In the genomic region with DNA sequence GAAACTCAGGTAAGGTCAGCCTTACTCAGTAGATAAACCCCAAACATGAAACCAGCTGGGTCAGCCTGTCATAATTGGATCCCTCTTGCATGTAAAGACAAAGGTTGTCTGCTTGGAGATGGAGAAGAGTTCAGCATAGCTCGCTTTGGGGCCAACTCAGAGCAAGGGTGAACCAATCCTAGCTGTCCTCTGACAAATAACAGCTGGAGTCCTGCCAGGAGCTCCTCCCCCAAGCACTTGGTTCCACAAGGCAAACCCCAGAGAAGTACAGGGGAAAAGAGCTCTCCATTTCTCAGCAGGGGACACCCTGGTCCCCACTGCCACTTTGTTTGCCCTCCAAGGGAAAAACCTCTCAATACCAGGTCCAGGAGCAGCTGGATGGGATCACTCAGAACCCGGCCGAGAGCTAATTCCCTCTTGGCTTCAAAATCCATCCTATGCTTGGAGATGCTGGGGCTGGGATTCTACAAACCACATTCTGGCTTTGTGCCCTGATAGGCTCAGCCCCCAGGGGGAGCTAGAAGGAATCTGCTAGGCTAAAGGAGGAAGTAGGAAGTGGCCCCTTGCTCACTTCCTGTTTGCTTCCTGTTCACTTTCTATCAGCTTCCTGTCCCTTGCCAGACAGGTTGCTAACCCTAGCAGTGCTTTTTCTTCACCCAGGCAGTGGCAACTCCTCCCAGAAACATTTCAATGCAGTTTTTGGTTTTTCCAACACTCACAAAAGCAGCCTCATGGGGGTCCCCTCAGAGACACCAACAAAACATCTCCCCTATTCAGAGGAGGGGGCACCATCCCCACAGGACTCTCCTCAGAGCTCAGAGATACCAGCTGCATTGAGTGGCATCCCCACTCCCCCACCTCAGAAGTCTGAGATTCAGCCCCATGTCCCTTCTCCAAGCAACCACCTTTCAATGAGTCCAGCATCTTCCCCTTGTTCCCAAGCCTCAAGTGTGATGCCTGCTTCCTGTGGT, we compare ENCODE assay signal across 9 cellular contexts. TPM values are rescaled to one million over a fixed set of nuclear protein-coding genes. Genes with fewer than 3 reads are reported as not detected.
DNase-seq lines count a peak whose midpoint lies in the region; ATAC-seq and TF ChIP-seq lines count a peak whose summit lies in the region.
"Had no signal": no experiment of that assay in that cellular context is flagged by ENCODE, and none has a peak within 500 bp of the region (broad histone marks: within the 10 kb centered on the region; RNA-seq: fewer than 3 reads in every experiment).

No MANE protein-coding gene starts in this region.

- POLR2A ChIA-PET in activated CD4-positive, alpha-beta T cell treated with anti-CD3 and anti-CD28 coated beads for 36 hours (lab: Charles Lee) = no interaction called here

- peaks cover 26% of the 10 kb centered on the region for H3K36me3 Mint-ChIP-seq in activated CD4-positive, alpha-beta T cell treated with anti-CD3 and anti-CD28 coated beads for 36 hours (ENCODE audit: low read depth)
- peaks cover 18% of the 10 kb centered on the region for H3K36me3 Mint-ChIP-seq in activated T-helper 1 cell treated with anti-CD3 and anti-CD28 coated beads, Interleukin-12 subunit alpha, Interleukin-12 subunit beta, Interleukin-2, Interleukin-4 antibody, amounts not matched to agents 30 ng/mL and 10 ng/mL and 1 ng/mL, durations not matched to agents 14 hours and 24 hours and 36 hours (ENCODE audit: low read depth)

- peak; percentile 43 for DNase-seq in activated CD4-positive, alpha-beta T cell treated with anti-CD3 and anti-CD28 coated beads for 36 hours
- DNase-seq in activated CD4-positive, alpha-beta T cell treated with anti-CD3 and anti-CD28 coated beads for 1 hour = no peak
- DNase-seq in NCI-H2107 treated with DMSO at 0.1 percent for 48 hours (lab: John Stamatoyannopoulos, UW; ENCODE audit: unreplicated experiment) (peak; percentile 47), cardiac septum (ENCODE audit: low spot score) (peak; percentile 80), psoas muscle (peak; percentile 79 to 86)
- DNase-seq in activated T-helper 1 cell treated with anti-CD3 and anti-CD28 coated beads, Interleukin-12 subunit alpha, Interleukin-12 subunit beta, Interleukin-2, Interleukin-4 antibody, amounts not matched to agents 30 ng/mL and 10 ng/mL and 1 ng/mL, durations not matched to agents 14 hours and 24 hours and 36 hours (ENCODE audit: low spot score) = no peak

- H3K4me1 Mint-ChIP-seq in activated CD4-positive, alpha-beta T cell treated with anti-CD3 and anti-CD28 coated beads for 36 hours = peaks cover 12% of the 10 kb centered on the region
- peaks cover 9% of the 10 kb centered on the region for H3K4me1 Mint-ChIP-seq in activated T-helper 1 cell treated with anti-CD3 and anti-CD28 coated beads, Interleukin-12 subunit alpha, Interleukin-12 subunit beta, Interleukin-2, Interleukin-4 antibody, amounts not matched to agents 30 ng/mL and 10 ng/mL and 1 ng/mL, durations not matched to agents 14 hours and 24 hours and 36 hours (ENCODE audit: low read depth)

- no peaks in the 10 kb centered on the region for H3K27me3 Mint-ChIP-seq in activated CD4-positive, alpha-beta T cell treated with anti-CD3 and anti-CD28 coated beads for 36 hours
- H3K27me3 Mint-ChIP-seq in activated T-helper 1 cell treated with anti-CD3 and anti-CD28 coated beads, Interleukin-12 subunit alpha, Interleukin-12 subunit beta, Interleukin-2, Interleukin-4 antibody, amounts not matched to agents 30 ng/mL and 10 ng/mL and 1 ng/mL, durations not matched to agents 14 hours and 24 hours and 36 hours (ENCODE audit: insufficient read depth) = no peaks in the 10 kb centered on the region
- H3K27me3 Mint-ChIP-seq: brain had no signal

- intact Hi-C loops in activated CD4-positive, alpha-beta T cell treated with anti-CD3 and anti-CD28 coated beads for 36 hours (cut with DNase I, micrococcal nuclease) = no loop called here
- intact Hi-C loops in activated T-helper 1 cell treated with anti-CD3 and anti-CD28 coated beads, Interleukin-12 subunit alpha, Interleukin-12 subunit beta, Interleukin-2, Interleukin-4 antibody, amounts not matched to agents 30 ng/mL and 10 ng/mL and 1 ng/mL, durations not matched to agents 14 hours and 24 hours and 36 hours (cut with micrococcal nuclease) = no loop called here
- intact Hi-C loops in cardiac septum (cut with DNase I) (no loop called here), psoas muscle (cut with DNase I) (no loop called here)

- 15 to 30% (median 16%) methylated on average over 3 of the region's 3 CpGs for WGBS in psoas muscle, 3 donors

- peak; percentile 26 for ATAC-seq in activated CD4-positive, alpha-beta T cell treated with anti-CD3 and anti-CD28 coated beads for 36 hours
- peak in 3 of 4 donors; percentile 39 for ATAC-seq in psoas muscle
- ATAC-seq in HG02759 (IDR thresholded peaks at IDR 0.05; ENCODE audit: unreplicated experiment) = no peak
- no peak for ATAC-seq in GM21619 (IDR thresholded peaks at IDR 0.05; ENCODE audit: unreplicated experiment)

- H3K4me3 ChIP-seq in psoas muscle = no peak overlapping the region

- no peak overlapping the region for H3K4me3 Mint-ChIP-seq in activated CD4-positive, alpha-beta T cell treated with anti-CD3 and anti-CD28 coated beads for 36 hours
- H3K4me3 Mint-ChIP-seq in activated T-helper 1 cell treated with anti-CD3 and anti-CD28 coated beads, Interleukin-12 subunit alpha, Interleukin-12 subunit beta, Interleukin-2, Interleukin-4 antibody, amounts not matched to agents 30 ng/mL and 10 ng/mL and 1 ng/mL, durations not matched to agents 14 hours and 24 hours and 36 hours = no peak overlapping the region
- H3K4me3 Mint-ChIP-seq: brain had no signal

- CTCF ChIA-PET in activated CD4-positive, alpha-beta T cell treated with anti-CD3 and anti-CD28 coated beads for 36 hours (lab: Charles Lee) = interaction anchor here (0.7 to 1.3 kb wide), 3 partner anchors 10 to 306 kb away, joined by 3 to 5 read pairs (median 3); no protein-coding TSS in a partner anchor

- peaks cover 4% of the 10 kb centered on the region for H3K9me3 Mint-ChIP-seq in activated CD4-positive, alpha-beta T cell treated with anti-CD3 and anti-CD28 coated beads for 36 hours (ENCODE audit: low read depth)
- peaks cover 6% of the 10 kb centered on the region for H3K9me3 Mint-ChIP-seq in activated T-helper 1 cell treated with anti-CD3 and anti-CD28 coated beads, Interleukin-12 subunit alpha, Interleukin-12 subunit beta, Interleukin-2, Interleukin-4 antibody, amounts not matched to agents 30 ng/mL and 10 ng/mL and 1 ng/mL, durations not matched to agents 14 hours and 24 hours and 36 hours

- H3K4me1 ChIP-seq in psoas muscle = peaks cover 39% of the 10 kb centered on the region

- H3K36me3 ChIP-seq in psoas muscle (ENCODE audit: insufficient read depth in 1 of 2, low read depth in 1 of 2) = no peaks in the 10 kb centered on the region

- no peaks in the 10 kb centered on the region for H3K27me3 ChIP-seq in psoas muscle (ENCODE audit: insufficient read depth in 3 of 3, low read length in 2 of 3)

- peak overlapping the region; percentile 64 for H3K27ac Mint-ChIP-seq in activated CD4-positive, alpha-beta T cell treated with anti-CD3 and anti-CD28 coated beads for 36 hours
- H3K27ac Mint-ChIP-seq in activated T-helper 1 cell treated with anti-CD3 and anti-CD28 coated beads, Interleukin-12 subunit alpha, Interleukin-12 subunit beta, Interleukin-2, Interleukin-4 antibody, amounts not matched to agents 30 ng/mL and 10 ng/mL and 1 ng/mL, durations not matched to agents 14 hours and 24 hours and 36 hours = peak overlapping the region; percentile 48

- TF ChIP-seq CTCF in psoas muscle (IDR thresholded peaks at IDR 0.05) = no peak

- no peaks in the 10 kb centered on the region for H3K9me3 ChIP-seq in psoas muscle

- H3K27ac ChIP-seq in psoas muscle = peak overlapping the region; percentile 43

RNA-seq across cellular contexts. Expression of gene CDRT4, which starts 30.7 kb away (rescaled TPM):
- 1 to 10 TPM; 1.9 to 3.6 TPM for total RNA-seq in activated CD4-positive, alpha-beta T cell treated with anti-CD3 and anti-CD28 coated beads for 36 hours
- total RNA-seq in activated T-helper 1 cell treated with anti-CD3 and anti-CD28 coated beads, Interleukin-12 subunit alpha, Interleukin-12 subunit beta, Interleukin-2, Interleukin-4 antibody, amounts not matched to agents 30 ng/mL and 10 ng/mL and 1 ng/mL, durations not matched to agents 14 hours and 24 hours and 36 hours = 2.1 and 2.4 TPM in 2 replicates
- total RNA-seq in cardiac septum (1.8 TPM), psoas muscle (1 to 10 TPM in 1 of 4 donors, under 1 TPM in 3; 0.62 to 2.0 (median 0.86) TPM)
- under 1 TPM in 2 of 3 donors, not detected in 1; 0.29 to 0.31 TPM for polyA plus RNA-seq in psoas muscle

Comparison
In these comparisons a context has a peak if more than half of its experiments do, and no peak if none do; other contexts are left out.
1. DNase-seq: peak in activated CD4-positive, alpha-beta T cell treated with anti-CD3 and anti-CD28 coated beads for 36 hours (single experiment), NCI-H2107 treated with DMSO at 0.1 percent for 48 hours (single experiment), cardiac septum (single experiment) and psoas muscle (2 of 2); none in activated CD4-positive, alpha-beta T cell treated with anti-CD3 and anti-CD28 coated beads for 1 hour (single experiment) and activated T-helper 1 cell treated with anti-CD3 and anti-CD28 coated beads, Interleukin-12 subunit alpha, Interleukin-12 subunit beta, Interleukin-2, Interleukin-4 antibody, amounts not matched to agents 30 ng/mL and 10 ng/mL and 1 ng/mL, durations not matched to agents 14 hours and 24 hours and 36 hours (single experiment).
2. ATAC-seq: peak in activated CD4-positive, alpha-beta T cell treated with anti-CD3 and anti-CD28 coated beads for 36 hours (single experiment) and psoas muscle (3 of 4); none in HG02759 (single experiment) and GM21619 (single experiment).